In genomic region chr16:84054916-84055315, GRCh38 we compare ENCODE assay signal across 1 cellular context.
TF ChIP-seq lines count a peak whose summit lies in the region.

No MANE protein-coding gene starts in this region.

TF ChIP-seq in WTC11, 78 proteins besides CTCF, POLR2A, EP300 and RAD21 (continued from another document):
- TF ChIP-seq, protein P1, sequence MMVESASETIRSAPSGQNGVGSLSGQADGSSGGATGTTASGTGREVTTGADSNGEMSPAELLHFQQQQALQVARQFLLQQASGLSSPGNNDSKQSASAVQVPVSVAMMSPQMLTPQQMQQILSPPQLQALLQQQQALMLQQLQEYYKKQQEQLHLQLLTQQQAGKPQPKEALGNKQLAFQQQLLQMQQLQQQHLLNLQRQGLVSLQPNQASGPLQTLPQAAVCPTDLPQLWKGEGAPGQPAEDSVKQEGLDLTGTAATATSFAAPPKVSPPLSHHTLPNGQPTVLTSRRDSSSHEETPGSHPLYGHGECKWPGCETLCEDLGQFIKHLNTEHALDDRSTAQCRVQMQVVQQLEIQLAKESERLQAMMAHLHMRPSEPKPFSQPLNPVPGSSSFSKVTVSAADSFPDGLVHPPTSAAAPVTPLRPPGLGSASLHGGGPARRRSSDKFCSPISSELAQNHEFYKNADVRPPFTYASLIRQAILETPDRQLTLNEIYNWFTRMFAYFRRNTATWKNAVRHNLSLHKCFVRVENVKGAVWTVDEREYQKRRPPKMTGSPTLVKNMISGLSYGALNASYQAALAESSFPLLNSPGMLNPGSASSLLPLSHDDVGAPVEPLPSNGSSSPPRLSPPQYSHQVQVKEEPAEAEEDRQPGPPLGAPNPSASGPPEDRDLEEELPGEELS (CRISPR knock-in tag; IDR thresholded peaks at IDR 0.05) = no peak
- no peak for TF ChIP-seq MYBL2 (CRISPR knock-in tag; IDR thresholded peaks at IDR 0.05)
- TF ChIP-seq GTF2I (CRISPR knock-in tag; conservative IDR thresholded peaks at IDR 0.05) = no peak
- TF ChIP-seq, protein P2, sequence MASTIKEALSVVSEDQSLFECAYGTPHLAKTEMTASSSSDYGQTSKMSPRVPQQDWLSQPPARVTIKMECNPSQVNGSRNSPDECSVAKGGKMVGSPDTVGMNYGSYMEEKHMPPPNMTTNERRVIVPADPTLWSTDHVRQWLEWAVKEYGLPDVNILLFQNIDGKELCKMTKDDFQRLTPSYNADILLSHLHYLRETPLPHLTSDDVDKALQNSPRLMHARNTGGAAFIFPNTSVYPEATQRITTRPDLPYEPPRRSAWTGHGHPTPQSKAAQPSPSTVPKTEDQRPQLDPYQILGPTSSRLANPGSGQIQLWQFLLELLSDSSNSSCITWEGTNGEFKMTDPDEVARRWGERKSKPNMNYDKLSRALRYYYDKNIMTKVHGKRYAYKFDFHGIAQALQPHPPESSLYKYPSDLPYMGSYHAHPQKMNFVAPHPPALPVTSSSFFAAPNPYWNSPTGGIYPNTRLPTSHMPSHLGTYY (CRISPR knock-in tag; IDR thresholded peaks at IDR 0.05) = no peak
- no peak for TF ChIP-seq KAT7 (CRISPR knock-in tag; IDR thresholded peaks at IDR 0.05; ENCODE audit: borderline replicate concordance)
- TF ChIP-seq HMGA2 (CRISPR knock-in tag; IDR thresholded peaks at IDR 0.05) = no peak
- no peak for TF ChIP-seq ATF1 (CRISPR knock-in tag; IDR thresholded peaks at IDR 0.05)
- no peak for TF ChIP-seq ZNF121 (CRISPR knock-in tag; IDR thresholded peaks at IDR 0.05)
